Comparison of ENCODE assay signal across 11 cellular contexts in genomic region chr4:103429283-103429682, GRCh38.
DNase-seq lines count a peak whose midpoint lies in the region; ATAC-seq, FAIRE-seq and TF ChIP-seq lines count a peak whose summit lies in the region.
"Had no signal": no experiment of that assay in that cellular context is flagged by ENCODE, and none has a peak within 500 bp of the region (broad histone marks: within the 10 kb centered on the region; RNA-seq: fewer than 3 reads in every experiment).

No MANE protein-coding gene starts in this region.

- 44 to 51% methylated on average over 7 of the region's 7 CpGs for WGBS in pancreas, 2 donors

- peak; percentile 80 for ATAC-seq in GM19025 (IDR thresholded peaks at IDR 0.05; ENCODE audit: low read depth, unreplicated experiment)
- ATAC-seq in HG03025 (IDR thresholded peaks at IDR 0.05; ENCODE audit: low FRiP score, unreplicated experiment) = peak; percentile 93
- no peak for ATAC-seq in pancreas

- no peak overlapping the region for H3K27ac ChIP-seq in pancreas
- H3K27ac ChIP-seq: parathyroid adenoma, stomach had no signal

- no peak for FAIRE-seq in pancreas (lab: Jason Lieb, UNC)

- H3K4me1 ChIP-seq in pancreas = peaks cover 0 to 2% (median 0%) of the 10 kb centered on the region in 3 donors
- H3K4me1 ChIP-seq: parathyroid adenoma had no signal

- no peaks in the 10 kb centered on the region for H3K9me3 ChIP-seq in pancreas
- H3K9me3 ChIP-seq: stomach had no signal

- TF ChIP-seq CTCF in GM06990 (IDR thresholded peaks at IDR 0.05; ENCODE audit: insufficient read depth, low read length, poor library complexity, severe bottlenecking) (peak; percentile 50), astrocyte of the cerebellum (IDR thresholded peaks at IDR 0.05; ENCODE audit: low read depth, low read length, missing control alignments) (peak; percentile 5), pancreas (IDR thresholded peaks at IDR 0.05) (no peak)

- no peaks in the 10 kb centered on the region for H3K27me3 ChIP-seq in GM06990 (replicated peaks; ENCODE audit: control insufficient read depth, insufficient read depth, low read length)
- H3K27me3 ChIP-seq in pancreas = no peaks in the 10 kb centered on the region
- H3K27me3 ChIP-seq: stomach had no signal

- H3K4me3 ChIP-seq in GM06990 (replicated peaks; ENCODE audit: low read depth, low read length) (no peak overlapping the region), astrocyte of the cerebellum (ENCODE audit: low read depth, low read length) (no peak overlapping the region), pancreas (no peak overlapping the region)
- H3K4me3 ChIP-seq: stomach had no signal

- intact Hi-C loops in pancreas (cut with DNase I) = no loop called here

- in situ Hi-C loops in astrocyte of the cerebellum (cut with HindIII; ENCODE audit: low sequenced_read_pairs) = no loop called here

- H3K36me3 ChIP-seq in GM06990 (ENCODE audit: control insufficient read depth, insufficient read depth, low read length) = no peaks in the 10 kb centered on the region
- H3K36me3 ChIP-seq in pancreas = no peaks in the 10 kb centered on the region
- H3K36me3 ChIP-seq: stomach had no signal

- peak; percentile 12 for DNase-seq in GM06990 (ENCODE audit: extremely low read depth, insufficient read length)
- no peak for DNase-seq in astrocyte of the cerebellum (ENCODE audit: low read depth)
- no peak for DNase-seq in NCI-H226
- no peak for DNase-seq in globus pallidus (ENCODE audit: low spot score)
- DNase-seq in effector CD8-positive, alpha-beta T cell (lab: John Stamatoyannopoulos, UW) = no peak
- DNase-seq in pancreas = no peak
- DNase-seq: NCI-H1092 treated with DMSO at 0.1 percent for 48 hours, stomach had no signal

Comparison
In these comparisons a context has a peak if more than half of its experiments do, and no peak if none do; other contexts are left out.
1. CTCF ChIP-seq: peak in GM06990 (single experiment) and astrocyte of the cerebellum (single experiment); none in pancreas (0 of 4).
2. ATAC-seq: peak in GM19025 (single experiment) and HG03025 (single experiment); none in pancreas (0 of 4).